In the genomic region with DNA sequence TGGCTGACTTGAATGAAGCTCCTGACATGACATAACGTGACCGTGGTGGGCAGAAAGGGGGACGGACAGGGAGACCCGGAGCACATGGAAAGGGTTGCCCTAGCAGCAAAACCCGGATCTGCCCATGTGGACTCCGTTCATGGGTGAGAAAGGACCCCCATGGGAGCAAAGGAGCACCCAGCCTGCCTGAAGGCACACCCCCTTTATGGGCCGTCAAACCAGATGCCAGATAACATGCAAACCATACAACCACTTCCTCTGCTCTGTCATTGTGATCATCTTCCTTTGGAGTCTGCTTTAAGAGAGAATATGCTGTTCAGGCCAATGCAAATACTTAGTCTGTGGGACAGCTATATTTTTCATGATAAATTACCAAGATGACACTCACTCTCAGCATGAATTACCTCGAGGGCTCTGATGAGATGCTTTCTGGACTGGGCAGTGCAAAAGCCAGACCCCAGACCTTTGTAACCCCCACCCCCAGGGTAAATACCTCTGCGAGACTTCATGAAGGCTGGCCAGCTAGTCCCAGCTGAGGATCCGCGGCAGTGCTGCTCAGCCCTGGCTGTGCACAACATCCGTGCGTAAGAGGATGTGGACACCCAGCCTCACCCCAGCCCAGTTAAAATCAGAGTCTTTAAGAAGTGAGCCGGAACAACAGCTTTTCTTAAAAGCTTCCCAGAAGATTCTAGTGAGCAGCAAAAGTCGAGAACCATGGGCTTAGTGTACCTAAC, we compare ENCODE assay signal across 11 cellular contexts.
A peak's percentile ranks its signal among the peaks of the same experiment; 100 is the strongest.
DNase-seq lines count a peak whose midpoint lies in the region; ATAC-seq and TF ChIP-seq lines count a peak whose summit lies in the region.
"Had no signal": no experiment of that assay in that cellular context is flagged by ENCODE, and none has a peak within 500 bp of the region (broad histone marks: within the 10 kb centered on the region; RNA-seq: fewer than 3 reads in every experiment).

No MANE protein-coding gene starts in this region.

- no peaks in the 10 kb centered on the region for H3K9me3 ChIP-seq in smooth muscle cell (replicated peaks; ENCODE audit: low read depth)

- H3K9ac ChIP-seq in smooth muscle cell (ENCODE audit: low read depth): no peak overlapping the region

- TF ChIP-seq CTCF in smooth muscle cell (IDR thresholded peaks at IDR 0.05; ENCODE audit: borderline replicate concordance, insufficient read depth, poor library complexity, severe bottlenecking): no peak

- no peak overlapping the region for H3K4me3 ChIP-seq in smooth muscle cell

- H3K4me1 ChIP-seq in smooth muscle cell (ENCODE audit: low read depth): peaks cover 3% of the 10 kb centered on the region

- H3F3A ChIP-seq in smooth muscle cell (ENCODE audit: low read depth): peaks cover 10% of the 10 kb centered on the region

- peaks cover 3% of the 10 kb centered on the region for H3K27me3 Mint-ChIP-seq in activated T-cell treated with anti-CD3 and anti-CD28 coated beads, Interleukin-2, amount 50 U/mL, for 24 hours

- ATAC-seq in HG02885 (IDR thresholded peaks at IDR 0.05; ENCODE audit: poor library complexity, unreplicated experiment) (peak; percentile 79), HG02973 (IDR thresholded peaks at IDR 0.05; ENCODE audit: unreplicated experiment) (no peak), HG02763 (IDR thresholded peaks at IDR 0.05; ENCODE audit: unreplicated experiment) (no peak)

- peak overlapping the region; percentile 15 for H3K27ac Mint-ChIP-seq in activated T-cell treated with anti-CD3 and anti-CD28 coated beads, Interleukin-2, amount 50 U/mL, for 24 hours

- peaks cover 16% of the 10 kb centered on the region for H3K4me1 Mint-ChIP-seq in activated T-cell treated with anti-CD3 and anti-CD28 coated beads, Interleukin-2, amount 50 U/mL, for 24 hours (ENCODE audit: low read depth)

- no peaks in the 10 kb centered on the region for H3K27me3 ChIP-seq in smooth muscle cell (ENCODE audit: low read depth)

- H4K20me1 ChIP-seq in smooth muscle cell (ENCODE audit: low read depth): no peaks in the 10 kb centered on the region

- DNase-seq in activated T-cell treated with anti-CD3 and anti-CD28 coated beads, Interleukin-2, amount 50 U/mL, for 24 hours: no peak
- no peak for DNase-seq in activated T-cell treated with anti-CD3 and anti-CD28 coated beads for 4 hours
- DNase-seq in UCSD-AML1 (lab: John Stamatoyannopoulos, UW; ENCODE audit: unreplicated experiment): peak; percentile 36
- DNase-seq in smooth muscle cell (lab: John Stamatoyannopoulos, UW; ENCODE audit: unreplicated experiment): no peak
- DNase-seq in NCI-H2227 (lab: John Stamatoyannopoulos, UW; ENCODE audit: unreplicated experiment): no peak
- DNase-seq: activated CD8-positive, alpha-beta memory T cell treated with anti-CD3 and anti-CD28 coated beads, Interleukin-2, amount 50 U/mL, for 4 hours; NCI-H1436; SIG-M5 had no signal

- WGBS in smooth muscle cell (ENCODE audit: low lambda C conversion rate): 70% methylated on average over 15 of the region's 15 CpGs

- H3K36me3 ChIP-seq in smooth muscle cell (ENCODE audit: low read depth): no peaks in the 10 kb centered on the region

- no peaks in the 10 kb centered on the region for H3K9me3 Mint-ChIP-seq in activated T-cell treated with anti-CD3 and anti-CD28 coated beads, Interleukin-2, amount 50 U/mL, for 24 hours

- H3K36me3 Mint-ChIP-seq in activated T-cell treated with anti-CD3 and anti-CD28 coated beads, Interleukin-2, amount 50 U/mL, for 24 hours (ENCODE audit: low read depth): no peaks in the 10 kb centered on the region

- no peaks in the 10 kb centered on the region for H3K79me2 ChIP-seq in smooth muscle cell (ENCODE audit: low read depth)

- H2AFZ ChIP-seq in smooth muscle cell (ENCODE audit: low read depth): no peak overlapping the region

- H3K4me3 Mint-ChIP-seq in activated T-cell treated with anti-CD3 and anti-CD28 coated beads, Interleukin-2, amount 50 U/mL, for 24 hours: no peak overlapping the region

- no peak overlapping the region for H3K4me2 ChIP-seq in smooth muscle cell

- H3K27ac ChIP-seq in smooth muscle cell (ENCODE audit: low read depth): peak overlapping the region; percentile 24
